Comparison of ENCODE assay signal across 8 cellular contexts in the genomic region with DNA sequence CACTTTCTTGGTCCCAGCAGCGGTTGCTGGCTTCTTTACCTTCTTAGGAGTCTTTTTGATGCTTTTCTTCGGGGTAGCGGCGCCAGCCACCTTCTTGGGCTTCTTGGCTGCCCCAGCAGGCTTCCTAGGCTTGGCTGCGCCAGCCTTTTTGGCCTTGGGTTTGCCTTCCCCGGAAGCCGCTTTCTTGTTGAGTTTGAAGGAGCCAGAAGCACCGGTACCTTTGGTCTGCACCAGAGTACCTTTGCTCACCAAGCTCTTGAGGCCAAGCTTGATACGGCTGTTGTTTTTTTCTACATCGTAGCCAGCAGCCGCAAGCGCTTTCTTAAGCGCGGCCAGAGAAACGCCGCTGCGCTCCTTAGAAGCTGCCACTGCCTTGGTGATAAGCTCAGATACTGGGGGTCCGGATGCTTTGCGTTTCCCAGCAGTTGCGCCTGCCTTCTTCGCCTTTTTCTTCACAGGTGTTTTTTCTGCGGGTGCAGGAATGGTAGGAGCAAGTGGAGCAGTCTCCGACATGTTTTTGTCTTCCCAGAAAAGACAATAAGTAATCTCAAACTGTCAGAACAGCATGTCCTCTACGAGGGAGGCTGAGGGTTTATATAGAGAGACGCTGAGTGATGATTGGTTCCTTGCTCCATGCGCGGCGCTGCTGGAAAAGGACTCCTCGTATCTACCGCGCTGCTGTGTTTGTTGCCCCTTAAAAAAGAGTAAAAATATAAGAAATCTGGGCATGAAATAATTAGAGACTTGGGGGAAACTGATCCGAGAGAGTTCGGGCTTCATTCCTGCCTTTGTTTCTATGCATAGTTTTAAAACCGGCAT.
DNase-seq lines count a peak whose midpoint lies in the region; ATAC-seq, FAIRE-seq and TF ChIP-seq lines count a peak whose summit lies in the region.

No MANE protein-coding gene starts in this region.

- TF ChIP-seq CTCF in gastroesophageal sphincter (IDR thresholded peaks at IDR 0.05) (no peak), pancreas (IDR thresholded peaks at IDR 0.05) (no peak)

- H3K27me3 Mint-ChIP-seq in CD4-positive, alpha-beta memory T cell, result no peaks in the 10 kb centered on the region

- ATAC-seq in GM19328 (IDR thresholded peaks at IDR 0.05; ENCODE audit: unreplicated experiment), result peak; percentile 54
- peak; percentile 56 for ATAC-seq in HG03432 (IDR thresholded peaks at IDR 0.05; ENCODE audit: unreplicated experiment)
- peak; percentile 84 for ATAC-seq in gastroesophageal sphincter
- ATAC-seq in pancreas, result peak; percentile 43 to 80 (median 70)

- intact Hi-C loops in CD4-positive, alpha-beta memory T cell (cut with micrococcal nuclease), result loop anchor here (1.0 to 5.0 kb wide), 6 partner anchors 16 to 333 kb away; a partner anchor contains a TSS
- intact Hi-C loops in pancreas (cut with DNase I), result no loop called here

- CTCF ChIA-PET in CD4-positive, alpha-beta memory T cell (lab: Charles Lee; ENCODE audit: partially characterized antibody), result interaction anchor here (0.7 to 2.7 kb wide), 15 partner anchors 9 to 132 kb away, joined by 3 to 23 read pairs (median 4); a partner anchor contains a TSS

- peaks cover 0 to 4% (median 0%) of the 10 kb centered on the region in 8 donors for H3K9me3 Mint-ChIP-seq in CD4-positive, alpha-beta memory T cell

- peaks cover 18 to 43% (median 26%) of the 10 kb centered on the region in 4 donors for H3K4me1 Mint-ChIP-seq in CD4-positive, alpha-beta memory T cell

- no peaks in the 10 kb centered on the region for H3K9me3 ChIP-seq in CD4-positive, alpha-beta memory T cell (ENCODE audit: control insufficient read depth in 1 of 2, low read length in 2 of 2)
- H3K9me3 ChIP-seq in gastroesophageal sphincter, result peaks cover 0 to 5% (median 0%) of the 10 kb centered on the region in 3 donors
- no peaks in the 10 kb centered on the region for H3K9me3 ChIP-seq in pancreas

- peaks cover 23% of the 10 kb centered on the region for H3K4me1 ChIP-seq in CD4-positive, alpha-beta memory T cell (ENCODE audit: insufficient read depth, low read length)
- H3K4me1 ChIP-seq in gastroesophageal sphincter (peaks cover 0 to 26% (median 5%) of the 10 kb centered on the region in 3 donors), pancreas (no peaks in the 10 kb centered on the region)

- peak; percentile 70 to 87 (median 85) for DNase-seq in CD4-positive, alpha-beta memory T cell
- DNase-seq in OCI-M1 (lab: John Stamatoyannopoulos, UW) (peak; percentile 98), pancreas (peak in 1 of 6 donors; percentile 30), DMS79 treated with DMSO at 0.1 percent for 48 hours (lab: John Stamatoyannopoulos, UW) (no peak)
- peak; percentile 36 for DNase-seq in activated gamma-delta T cell treated with anti-CD3 and anti-CD28 coated beads, Interleukin-2, amount 50 U/mL, for 16 hours (ENCODE audit: low read depth)

- H3K4me3 ChIP-seq in CD4-positive, alpha-beta memory T cell (ENCODE audit: low read length in 2 of 2), result peak overlapping the region; percentile 66 to 95
- H3K4me3 ChIP-seq in gastroesophageal sphincter (peak overlapping the region; percentile 28 to 54), pancreas (peak overlapping the region in 3 of 4 donors; percentile 3 to 42 (median 23))

- H3K27ac Mint-ChIP-seq in CD4-positive, alpha-beta memory T cell, result peak overlapping the region; percentile 90 to 99 (median 96)

- no peaks in the 10 kb centered on the region for H3K27me3 ChIP-seq in CD4-positive, alpha-beta memory T cell (ENCODE audit: insufficient read depth, low read length)
- H3K27me3 ChIP-seq in gastroesophageal sphincter, result peaks cover 94% of the 10 kb centered on the region
- peaks cover 4 to 76% (median 33%) of the 10 kb centered on the region in 4 donors for H3K27me3 ChIP-seq in pancreas

- peak; percentile 74 to 96 for TF ChIP-seq POLR2A in gastroesophageal sphincter (IDR thresholded peaks at IDR 0.05)

- H3K4me3 Mint-ChIP-seq in CD4-positive, alpha-beta memory T cell, result peak overlapping the region; percentile 93 to 99 (median 96)

- no peak for TF ChIP-seq EP300 in gastroesophageal sphincter (IDR thresholded peaks at IDR 0.05)

- POLR2A ChIA-PET in CD4-positive, alpha-beta memory T cell (lab: Charles Lee; ENCODE audit: partially characterized antibody), result interaction anchor here (0.8 to 7.2 kb wide), 55 partner anchors 13 to 1659 kb away, joined by 3 to 951 read pairs (median 9); a partner anchor contains a TSS

- peak overlapping the region; percentile 83 for H3K27ac ChIP-seq in CD4-positive, alpha-beta memory T cell (ENCODE audit: low read depth, low read length)
- H3K27ac ChIP-seq in gastroesophageal sphincter, result peak overlapping the region; percentile 30 to 83 (median 82)
- peak overlapping the region in 2 of 4 donors; percentile 52 to 54 for H3K27ac ChIP-seq in pancreas

- H3K36me3 ChIP-seq in CD4-positive, alpha-beta memory T cell (ENCODE audit: insufficient read depth, low read length), result no peaks in the 10 kb centered on the region
- H3K36me3 ChIP-seq in gastroesophageal sphincter (no peaks in the 10 kb centered on the region), pancreas (no peaks in the 10 kb centered on the region)

- peaks cover 0 to 9% of the 10 kb centered on the region in 2 donors for H3K36me3 Mint-ChIP-seq in CD4-positive, alpha-beta memory T cell

- 0 to 1% methylated on average over 18 to 34 of the region's 34 CpGs for WGBS in gastroesophageal sphincter (ENCODE audit: low coverage in 1 of 2), 2 donors
- 4% methylated on average over 34 of the region's 34 CpGs for WGBS in pancreas, 2 donors

- no peak for FAIRE-seq in pancreas (lab: Jason Lieb, UNC)

Comparison
In these comparisons a context has a peak if more than half of its experiments do, and no peak if none do; other contexts are left out.
1. H3K4me3 ChIP-seq: peak in every context shown above with its lines; median percentile 80 in CD4-positive, alpha-beta memory T cell; 41 in gastroesophageal sphincter; 23 in pancreas.